23 cellular contexts compared by ENCODE assay signal in genomic region chr10:79301754-79302530, GRCh38. TPM values are rescaled to one million over a fixed set of nuclear protein-coding genes. Genes with fewer than 3 reads are reported as not detected.
A peak's percentile ranks its signal among the peaks of the same experiment; 100 is the strongest.
DNase-seq lines count a peak whose midpoint lies in the region; ATAC-seq, FAIRE-seq and TF ChIP-seq lines count a peak whose summit lies in the region.
"Had no signal": no experiment of that assay in that cellular context is flagged by ENCODE, and none has a peak within 500 bp of the region (broad histone marks: within the 10 kb centered on the region; RNA-seq: fewer than 3 reads in every experiment).

No MANE protein-coding gene starts in this region.

- H3K79me2 ChIP-seq in H9 (ENCODE audit: insufficient read depth, low read length) (no peaks in the 10 kb centered on the region), K562 (ENCODE audit: control insufficient read depth, insufficient read depth, low read length) (no peaks in the 10 kb centered on the region), trophoblast cell (ENCODE audit: control insufficient read depth, insufficient read depth, low read length, poor library complexity) (no peaks in the 10 kb centered on the region)

- no peaks in the 10 kb centered on the region for H3K4me1 Mint-ChIP-seq in CD4-positive, CD25-positive, alpha-beta regulatory T cell
- H3K4me1 Mint-ChIP-seq in H9 (no peaks in the 10 kb centered on the region), neural crest cell (no peaks in the 10 kb centered on the region)

- no peak for ATAC-seq in CD4-positive, CD25-positive, alpha-beta regulatory T cell (ENCODE audit: low read depth in 2 of 2)
- no peak for ATAC-seq in K562
- ATAC-seq: CD8-positive, alpha-beta T cell; HCT116 had no signal

- no peak overlapping the region for H3K56ac ChIP-seq in H9 (ENCODE audit: insufficient read length, low read depth, low read length)

- TF ChIP-seq EP300 in K562 (IDR thresholded peaks at IDR 0.05; ENCODE audit: low read length), result no peak

- H4K5ac ChIP-seq in H9 (ENCODE audit: insufficient read length, low read depth, low read length), result no peak overlapping the region

- CTCF ChIA-PET in K562 (lab: Yijun Ruan, JAX; ENCODE audit: low intra/inter-chr PET ratio), result no interaction called here

- H3K9me3 Mint-ChIP-seq in CD4-positive, CD25-positive, alpha-beta regulatory T cell, result no peaks in the 10 kb centered on the region
- H3K9me3 Mint-ChIP-seq in H9 (no peaks in the 10 kb centered on the region), neural crest cell (no peaks in the 10 kb centered on the region)
- H3K9me3 Mint-ChIP-seq: CD8-positive, alpha-beta T cell had no signal

- H3K27ac Mint-ChIP-seq in CD4-positive, CD25-positive, alpha-beta regulatory T cell, result peak overlapping the region in 2 of 3 donors; percentile 10 to 86
- H3K27ac Mint-ChIP-seq in H9, result 0 out of 7 replicates have a peak overlapping the region, but pooled peaks of 2 of the 3 experiments have one; percentile 23 to 53
- no peak overlapping the region for H3K27ac Mint-ChIP-seq in neural crest cell (ENCODE audit: unreplicated experiment)
- H3K27ac Mint-ChIP-seq: CD8-positive, alpha-beta T cell had no signal

- in situ Hi-C loops in K562 (cut with MboI), result no loop called here

- no peaks in the 10 kb centered on the region for H3K4me1 ChIP-seq in CD4-positive, CD25-positive, alpha-beta regulatory T cell (ENCODE audit: control insufficient read depth, insufficient read depth, low read length, poor library complexity, severe bottlenecking)
- H3K4me1 ChIP-seq in H9 (ENCODE audit: insufficient read depth, low read length) (no peaks in the 10 kb centered on the region), K562 (replicated peaks in 1 of 2; ENCODE audit: control insufficient read depth in 2 of 2, insufficient read depth in 2 of 2, low read length in 2 of 2) (peaks cover 0 to 26% of the 10 kb centered on the region in 2 experiments; a peak in 1 of 5 replicates), trophoblast cell (ENCODE audit: control insufficient read depth in 1 of 2, insufficient read depth in 2 of 2, low read length in 2 of 2) (peaks cover 6 to 15% of the 10 kb centered on the region in 2 experiments), spleen (peaks cover 0 to 29% (median 11%) of the 10 kb centered on the region in 6 donors)
- H3K4me1 ChIP-seq: BE2C had no signal

- H3K27me3 ChIP-seq in CD4-positive, CD25-positive, alpha-beta regulatory T cell (ENCODE audit: control insufficient read depth, insufficient read depth, low read length), result no peaks in the 10 kb centered on the region
- no peaks in the 10 kb centered on the region for H3K27me3 ChIP-seq in H9 (ENCODE audit: insufficient read depth, low read length)
- no peaks in the 10 kb centered on the region for H3K27me3 ChIP-seq in K562 (ENCODE audit: control insufficient read depth in 2 of 2, insufficient read depth in 2 of 2, low read length in 2 of 2)
- H3K27me3 ChIP-seq in trophoblast cell (ENCODE audit: insufficient read depth, low read length), result no peaks in the 10 kb centered on the region
- no peaks in the 10 kb centered on the region for H3K27me3 ChIP-seq in spleen (replicated peaks in 1 of 7)
- H3K27me3 ChIP-seq: BE2C, SJSA1 had no signal

- no peak overlapping the region for H3K4me3 ChIP-seq in CD4-positive, CD25-positive, alpha-beta regulatory T cell (ENCODE audit: low read depth, low read length)
- H3K4me3 ChIP-seq in K562, result no peak overlapping the region
- H3K4me3 ChIP-seq in trophoblast cell (ENCODE audit: low read depth, low read length), result no peak overlapping the region
- H3K4me3 ChIP-seq in spleen, result no peak overlapping the region
- H3K4me3 ChIP-seq: SJSA1 had no signal

- WGBS in H9 (ENCODE audit: extremely low coverage, insufficient read length, low lambda C conversion rate), result no CpG with 5 or more reads among the region's 19 CpGs
- 76% methylated on average over 19 of the region's 19 CpGs for whole genome bisulfite sequencing in K562 (ENCODE audit: insufficient coverage, low coverage, missing lambda C conversion rate)
- WGBS in trophoblast cell (ENCODE audit: extremely low coverage, insufficient coverage, insufficient read length), result no CpG with 5 or more reads among the region's 19 CpGs
- WGBS in spleen, 5 donors, result 80 to 98% (median 91%) methylated on average over 12 to 19 of the region's 19 CpGs

- no peak for DNase-seq in CD4-positive, CD25-positive, alpha-beta regulatory T cell
- DNase-seq in H9, result no peak
- no peak for DNase-seq in K562 (ENCODE audit: extremely low read depth in 1 of 4, low spot score in 3 of 4)
- DNase-seq in neural crest cell (ENCODE audit: low read depth, low spot score), result no peak
- DNase-seq in trophoblast cell, result no peak
- DNase-seq in spleen, result no peak
- no peak for DNase-seq in germinal center (ENCODE audit: low spot score)
- DNase-seq: BE2C; CD8-positive, alpha-beta T cell; DMS79 treated with DMSO at 0.1 percent for 48 hours; Karpas-422; NCI-H1436; NCI-H345; NCI-H69; NK-92 treated with Interleukin-12 subunit alpha and Interleukin-12 subunit beta, amount 100 ng/mL, for 24 hours; OCI-M1; RPMI8226 had no signal

- H4K91ac ChIP-seq in H9 (ENCODE audit: insufficient read length, low read depth, low read length) (no peak overlapping the region), trophoblast cell (ENCODE audit: low read depth, low read length) (no peak overlapping the region)

- H2BK120ac ChIP-seq in H9 (ENCODE audit: low read depth, low read length, poor library complexity, severe bottlenecking) (no peak overlapping the region), trophoblast cell (ENCODE audit: insufficient read depth, low read length, poor library complexity) (no peak overlapping the region)

- no peak for FAIRE-seq in K562 (lab: Jason Lieb, UNC)
- FAIRE-seq: D721Med, G401.6, GM12892, GM19239 had no signal

- H3K79me1 ChIP-seq in H9 (ENCODE audit: insufficient read depth, low read depth, low read length, poor library complexity, severe bottlenecking) (no peaks in the 10 kb centered on the region), trophoblast cell (ENCODE audit: low read length) (no peaks in the 10 kb centered on the region)

- H3K36me3 ChIP-seq in CD4-positive, CD25-positive, alpha-beta regulatory T cell (ENCODE audit: control insufficient read depth, insufficient read depth, low read length), result peaks cover 65% of the 10 kb centered on the region
- H3K36me3 ChIP-seq in K562 (ENCODE audit: control insufficient read depth, insufficient read depth, low read length), result peaks cover 89% of the 10 kb centered on the region; the same call in 2 of the 3 replicates
- peaks cover 91 to 93% of the 10 kb centered on the region in 2 experiments for H3K36me3 ChIP-seq in trophoblast cell (ENCODE audit: control insufficient read depth in 1 of 2, insufficient read depth in 2 of 2, low read length in 2 of 2)
- peaks cover 0 to 100% (median 98%) of the 10 kb centered on the region in 6 donors for H3K36me3 ChIP-seq in spleen

- H2BK20ac ChIP-seq in H9 (ENCODE audit: low read depth, low read length, poor library complexity, severe bottlenecking), result no peak overlapping the region

- H4K20me1 ChIP-seq in H9 (ENCODE audit: control insufficient read depth, insufficient read depth, insufficient read length) (no peaks in the 10 kb centered on the region), K562 (replicated peaks; ENCODE audit: control insufficient read depth, insufficient read depth, low read length) (0 out of 2 replicates have a peak, but pooled peaks cover 4% of the 10 kb centered on the region)

- H3K36me3 Mint-ChIP-seq in CD4-positive, CD25-positive, alpha-beta regulatory T cell, result peaks cover 35% of the 10 kb centered on the region
- H3K36me3 Mint-ChIP-seq in H9 (ENCODE audit: insufficient read depth in 1 of 3, low read depth in 3 of 3) (peaks cover 33 to 85% (median 63%) of the 10 kb centered on the region in 3 experiments), neural crest cell (ENCODE audit: low read depth) (peaks cover 10% of the 10 kb centered on the region)

- no peak overlapping the region for H3K18ac ChIP-seq in H9 (ENCODE audit: insufficient read length, low read depth, low read length)
- no peak overlapping the region for H3K18ac ChIP-seq in trophoblast cell (ENCODE audit: low read length)

- H3K9me3 ChIP-seq in CD4-positive, CD25-positive, alpha-beta regulatory T cell (ENCODE audit: control insufficient read depth in 2 of 2, low read length in 2 of 2), result no peaks in the 10 kb centered on the region
- H3K9me3 ChIP-seq in H9 (ENCODE audit: control insufficient read depth, low read depth, low read length) (no peaks in the 10 kb centered on the region), K562 (replicated peaks; ENCODE audit: control insufficient read depth, insufficient read depth, low read depth, low read length) (no peaks in the 10 kb centered on the region), trophoblast cell (ENCODE audit: insufficient read depth, low read depth, low read length) (no peaks in the 10 kb centered on the region), spleen (no peaks in the 10 kb centered on the region)
- H3K9me3 ChIP-seq: BE2C, SJSA1 had no signal

- H4K12ac ChIP-seq in trophoblast cell (ENCODE audit: low read depth, low read length), result no peak overlapping the region

- no peak overlapping the region for H3K9ac ChIP-seq in H9 (ENCODE audit: extremely low read depth, insufficient read length, low read length)
- no peak overlapping the region for H3K9ac ChIP-seq in K562 (ENCODE audit: insufficient read depth in 1 of 2, low read depth in 2 of 2, low read length in 2 of 2)
- H3K9ac ChIP-seq in trophoblast cell (ENCODE audit: low read length), result no peak overlapping the region

- no peak overlapping the region for H2AFZ ChIP-seq in H9 (ENCODE audit: low read length)
- no peak overlapping the region for H2AFZ ChIP-seq in K562 (ENCODE audit: low read depth, low read length)
- no peak overlapping the region for H2AFZ ChIP-seq in trophoblast cell (ENCODE audit: insufficient read depth, low read length, poor library complexity)

- H3K9me1 ChIP-seq in K562 (ENCODE audit: control insufficient read depth, insufficient read depth, low read length), result no peaks in the 10 kb centered on the region

- H3K27ac ChIP-seq in CD4-positive, CD25-positive, alpha-beta regulatory T cell (ENCODE audit: insufficient read depth, low read length, poor library complexity, severe bottlenecking), result no peak overlapping the region
- H3K27ac ChIP-seq in H9 (ENCODE audit: insufficient read length, low read depth, low read length), result no peak overlapping the region
- H3K27ac ChIP-seq in K562 (ENCODE audit: extremely low read depth, low read depth, low read length), result no peak overlapping the region
- H3K27ac ChIP-seq in trophoblast cell (ENCODE audit: low read depth, low read length), result no peak overlapping the region
- H3K27ac ChIP-seq in spleen, result peak overlapping the region in 2 of 8 donors; percentile 18 to 27
- H3K27ac ChIP-seq: SJSA1 had no signal

- intact Hi-C loops in K562 (cut with micrococcal nuclease), result no loop called here
- intact Hi-C loops in spleen (cut with DNase I; ENCODE audit: low total_unique reads), result no loop called here

- H3K23me2 ChIP-seq in H9 (ENCODE audit: insufficient read length, low read depth, low read length, poor library complexity, severe bottlenecking), result peaks cover 3% of the 10 kb centered on the region

- H4K8ac ChIP-seq in H9 (replicated peaks; ENCODE audit: insufficient read length, low read depth, low read length), result no peak overlapping the region
- no peak overlapping the region for H4K8ac ChIP-seq in trophoblast cell (ENCODE audit: low read depth, low read length)

- no peak overlapping the region for H3K4me2 ChIP-seq in H9 (ENCODE audit: insufficient read depth, insufficient read length, low read length)
- H3K4me2 ChIP-seq in K562 (ENCODE audit: insufficient read depth, low read length), result no peak overlapping the region
- H3K4me2 ChIP-seq in trophoblast cell (ENCODE audit: low read length), result no peak overlapping the region

- H2BK12ac ChIP-seq in H9 (ENCODE audit: insufficient read length, low read depth, low read length), result no peak overlapping the region
- H2BK12ac ChIP-seq in trophoblast cell (ENCODE audit: low read length), result no peak overlapping the region

- no peak overlapping the region for H3T11ph ChIP-seq in H9 (ENCODE audit: low read length)

- no TSS peak for BruUV-seq in K562 (replicated peaks; lab: Mats Ljungman, UMichigan)

- no peak overlapping the region for H3K4ac ChIP-seq in H9 (ENCODE audit: low read depth, low read length)
- no peak overlapping the region for H3K4ac ChIP-seq in trophoblast cell (ENCODE audit: low read depth, low read length)

- H3K23ac ChIP-seq in H9 (ENCODE audit: insufficient read length, low read depth, low read length) (no peak overlapping the region), trophoblast cell (ENCODE audit: low read length) (no peak overlapping the region)

- H2AK5ac ChIP-seq in H9 (ENCODE audit: insufficient read length, low read length) (no peak overlapping the region), trophoblast cell (ENCODE audit: low read length) (no peak overlapping the region)

- no peak overlapping the region for H3K4me3 Mint-ChIP-seq in CD4-positive, CD25-positive, alpha-beta regulatory T cell
- H3K4me3 Mint-ChIP-seq in H9 (no peak overlapping the region; a peak in 1 of 5 replicates), neural crest cell (peak overlapping the region; percentile 58)
- H3K4me3 Mint-ChIP-seq: CD8-positive, alpha-beta T cell had no signal

- no peak overlapping the region for H2BK5ac ChIP-seq in H9 (ENCODE audit: insufficient read length, low read length)
- no peak overlapping the region for H2BK5ac ChIP-seq in trophoblast cell (ENCODE audit: low read depth, low read length, poor library complexity)

- H3K27me3 Mint-ChIP-seq in CD4-positive, CD25-positive, alpha-beta regulatory T cell, result no peaks in the 10 kb centered on the region
- no peaks in the 10 kb centered on the region for H3K27me3 Mint-ChIP-seq in H9 (ENCODE audit: low read depth)
- H3K27me3 Mint-ChIP-seq in neural crest cell (ENCODE audit: low read depth), result no peaks in the 10 kb centered on the region

- TF ChIP-seq CTCF in H9 (conservative IDR thresholded peaks at IDR 0.05) (no peak), K562 (IDR thresholded peaks at IDR 0.05 in 2 of 3, conservative IDR thresholded peaks at IDR 0.05 in 1 of 3; ENCODE audit: insufficient read depth in 2 of 3, low read depth in 1 of 3, low read length in 3 of 3) (no peak), neural crest cell (conservative IDR thresholded peaks at IDR 0.05) (no peak), spleen (IDR thresholded peaks at IDR 0.05 in 8 of 11, conservative IDR thresholded peaks at IDR 0.05 in 3 of 11) (no peak)

- POLR2A ChIA-PET in K562 (lab: Yijun Ruan, JAX), result interaction anchor here (0.9 kb wide), 1 partner anchor 22 kb away, joined by 5 read pairs; no protein-coding TSS in a partner anchor

- no peak overlapping the region for H2BK15ac ChIP-seq in H9 (ENCODE audit: low read depth, low read length)

- no peak overlapping the region for H3K14ac ChIP-seq in H9 (ENCODE audit: insufficient read depth, low read length)
- H3K14ac ChIP-seq in trophoblast cell (ENCODE audit: low read length), result no peak overlapping the region

- no peak for TF ChIP-seq POLR2A in K562 (conservative IDR thresholded peaks at IDR 0.05)
- no peak for TF ChIP-seq POLR2A in spleen (IDR thresholded peaks at IDR 0.05)

- TF ChIP-seq RAD21 in K562 (CRISPR knock-in tag; conservative IDR thresholded peaks at IDR 0.05 in 1 of 2, IDR thresholded peaks at IDR 0.05 in 1 of 2), result no peak

RNA-seq across cellular contexts. Expression of gene PPIF, which starts 45.3 kb away (rescaled TPM):
- total RNA-seq in CD4-positive, CD25-positive, alpha-beta regulatory T cell, result 60.2 TPM
- polyA plus RNA-seq in CD4-positive, CD25-positive, alpha-beta regulatory T cell, result 10 to 100 TPM; 15.5 to 18.6 (median 17.2) TPM
- 79.7 and 80.4 TPM in 2 replicates for total RNA-seq in H9 (2021)
- total RNA-seq in K562 (2011; cell fraction: chromatin; rRNA removed; ENCODE audit: low replicate concordance), result 96.3 and 215 TPM in 2 replicates
- 144 and 155 TPM in 2 replicates for total RNA-seq in K562 (2011; cell fraction: nucleolus; rRNA removed)
- 118 and 119 TPM in 2 replicates for total RNA-seq in K562 (2011; cell fraction: nucleoplasm; rRNA removed)
- total RNA-seq in K562 (2014; rRNA removed), result 53.4 and 69.8 TPM in 2 replicates
- total RNA-seq in K562 (2014; rRNA removed; fragmentation: Illumina TruSeq; extraction: Trizol), result 97.7 and 108 TPM in 2 replicates
- total RNA-seq in K562 (2015; rRNA removed; fragmentation: Illumina TruSeq; extraction: Trizol), result 117 and 119 TPM in 2 replicates
- 235 and 239 TPM in 2 replicates for total RNA-seq in K562 (2021)
- polyA plus RNA-seq in K562 (2011; rRNA removed), result 148 and 175 TPM in 2 replicates
- polyA plus RNA-seq in K562 (2011; cell fraction: cytosol; rRNA removed), result 202 and 255 TPM in 2 replicates
- polyA plus RNA-seq in K562 (2011; cell fraction: nucleus; rRNA removed), result 198 and 337 TPM in 2 replicates
- polyA plus RNA-seq in K562 (2012), result 180 and 222 TPM in 2 replicates
- 250 and 287 TPM in 2 replicates for polyA plus RNA-seq in K562 (2014; fragmentation: Illumina TruSeq; extraction: Trizol)
- 10 to 100 TPM; 40.9 to 51.1 TPM for polyA plus RNA-seq in K562 (2014; fragmentation: Nextera tagmentation; extraction: Ambion mirVana)
- polyA plus RNA-seq in K562 (2014; rRNA removed), result 154 and 168 TPM in 2 replicates
- polyA minus RNA-seq in K562 (2011; rRNA and poly(A)+ RNA removed), result 91.8 and 131 TPM in 2 replicates
- polyA minus RNA-seq in K562 (2011; cell fraction: cytosol; rRNA and poly(A)+ RNA removed), result 98.9 and 104 TPM in 2 replicates
- 116 and 136 TPM in 2 replicates for polyA minus RNA-seq in K562 (2011; cell fraction: nucleus; rRNA and poly(A)+ RNA removed)
- 74.2 and 76.8 TPM in 2 replicates for total RNA-seq in neural crest cell
- polyA plus RNA-seq in trophoblast cell (2013), result 46.4 and 48.2 TPM in 2 replicates
- 10 to 100 TPM; 65.0 to 99.3 (median 73.2) TPM for total RNA-seq in spleen
- 10 to 100 TPM; 29.2 to 66.9 (median 33.5) TPM for polyA plus RNA-seq in spleen
